1 cellular context compared by ENCODE assay signal in genomic region chr9:113541019-113541900, GRCh38.
TF ChIP-seq lines count a peak whose summit lies in the region.

No MANE protein-coding gene starts in this region.

TF ChIP-seq in GM23338, 12 proteins besides CTCF, POLR2A, EP300 and RAD21 (continued from another document):
- no peak for TF ChIP-seq JUNB (IDR thresholded peaks at IDR 0.05; ENCODE audit: unreplicated experiment)
- TF ChIP-seq CREB1 (CRISPR knock-in tag; IDR thresholded peaks at IDR 0.05; ENCODE audit: low read depth): no peak
- no peak for TF ChIP-seq EZH2phosphoT487 (IDR thresholded peaks at IDR 0.05; ENCODE audit: unreplicated experiment)
- TF ChIP-seq POLR2AphosphoS5 (IDR thresholded peaks at IDR 0.05; ENCODE audit: low read depth): no peak
- TF ChIP-seq STAT1 (IDR thresholded peaks at IDR 0.05; ENCODE audit: unreplicated experiment): no peak
TF ChIP-seq in GM23338: peak in this region for 0.
